Comparison of ENCODE assay signal across 25 cellular contexts in the genomic region with DNA sequence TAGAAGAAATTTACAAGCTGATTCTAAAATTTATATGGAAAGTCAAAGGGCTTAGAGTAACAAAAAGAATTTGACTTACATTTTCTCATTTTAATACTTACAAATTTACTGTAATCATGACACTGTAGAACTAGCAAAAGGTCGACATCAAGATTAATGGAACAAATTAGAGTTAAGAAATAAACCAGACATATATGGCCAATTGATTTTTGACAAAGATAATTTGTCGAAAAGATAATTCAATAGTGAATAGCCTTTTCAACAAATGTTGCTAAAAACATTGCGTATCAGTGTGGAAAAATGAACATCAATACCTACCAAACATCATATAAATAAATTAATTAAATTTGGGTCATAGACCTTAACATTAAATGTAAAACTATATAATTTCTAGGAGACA.
"Had no signal": no experiment of that assay in that cellular context is flagged by ENCODE, and none has a peak within 500 bp of the region (broad histone marks: within the 10 kb centered on the region; RNA-seq: fewer than 3 reads in every experiment).

No MANE protein-coding gene starts in this region.

- H3K36me3 ChIP-seq: colonic mucosa, gastroesophageal sphincter, heart left ventricle, left lung, lower lobe of right lung had no signal

- H3K4me1 ChIP-seq: colonic mucosa, foreskin keratinocyte, gastroesophageal sphincter, heart left ventricle, left lung, lower lobe of right lung had no signal

- H3K27me3 ChIP-seq: colonic mucosa, foreskin keratinocyte, gastroesophageal sphincter, heart left ventricle, hepatocyte, left lung had no signal

- H3K9me3 ChIP-seq: colonic mucosa, lower lobe of right lung had no signal

- H3K27ac ChIP-seq: colonic mucosa, epithelial cell of prostate, foreskin keratinocyte, gastroesophageal sphincter, heart left ventricle, hepatocyte, left lung, lower lobe of right lung had no signal

- H3K4me3 ChIP-seq: colonic mucosa, gastroesophageal sphincter, heart left ventricle, hepatocyte, left lung, lower lobe of right lung, mucosa of descending colon had no signal

- DNase-seq: colonic mucosa; cortex of kidney; effector CD8-positive, alpha-beta T cell; effector memory CD8-positive, alpha-beta T cell; endodermal cell; erythroblast; foreskin keratinocyte; heart left ventricle; hypothalamus; immature natural killer cell; islet precursor cell; kidney; kidney glomerular epithelial cell; left colon; left lung; left ventricle myocardium superior; lower lobe of right lung; mesenchymal stem cell; mucosa of descending colon; naive B cell; naive thymus-derived CD8-positive, alpha-beta T cell had no signal

- ATAC-seq: effector memory CD8-positive, alpha-beta T cell; esophagus mucosa; foreskin keratinocyte; gastroesophageal sphincter; heart left ventricle; left colon; left lung; left ventricle myocardium superior; lower lobe of right lung; mucosa of descending colon; naive thymus-derived CD8-positive, alpha-beta T cell had no signal
